Comparison of ENCODE assay signal across 19 cellular contexts in the genomic region with DNA sequence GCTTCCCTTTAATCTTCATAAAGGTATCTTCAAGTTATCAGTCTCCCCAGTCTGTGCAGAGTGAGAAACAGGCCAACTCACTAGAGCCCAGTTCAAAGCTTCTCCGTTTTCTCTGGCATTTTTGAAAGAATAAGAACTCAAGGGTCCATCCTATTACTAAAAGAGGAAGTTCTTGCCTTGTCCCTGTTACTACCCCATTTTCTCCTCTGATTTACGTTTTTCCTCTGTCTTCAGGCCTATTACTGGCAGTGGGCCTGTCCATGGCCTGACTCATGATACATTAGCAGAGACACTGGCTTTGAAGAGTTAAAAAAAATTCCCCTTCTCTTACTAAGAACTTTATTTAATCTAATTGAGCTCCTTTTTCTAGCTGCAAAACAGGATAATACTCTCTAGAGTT.
"Had no signal": no experiment of that assay in that cellular context is flagged by ENCODE, and none has a peak within 500 bp of the region (broad histone marks: within the 10 kb centered on the region; RNA-seq: fewer than 3 reads in every experiment).

No MANE protein-coding gene starts in this region.

- H3K27ac ChIP-seq: psoas muscle, tibial artery had no signal

- H3K4me1 Mint-ChIP-seq: activated B cell treated with CpG ODN at 0.5 μM for 24 hours; activated CD4-positive, alpha-beta memory T cell treated with anti-CD3 and anti-CD28 coated beads, Interleukin-2, amount 10 ng/mL, durations not matched to agents 7 days and 5 days; activated CD8-positive, alpha-beta memory T cell treated with anti-CD3 and anti-CD28 coated beads, Interleukin-2, amount 10 ng/mL, durations not matched to agents 7 days and 5 days; naive thymus-derived CD4-positive, alpha-beta T cell had no signal

- H3K36me3 ChIP-seq: tibial artery had no signal

- DNase-seq: activated B cell treated with CpG ODN at 0.5 μM for 24 hours; activated CD4-positive, alpha-beta memory T cell treated with anti-CD3 and anti-CD28 coated beads, Interleukin-2, amount 10 ng/mL, durations not matched to agents 7 days and 5 days; activated CD4-positive, alpha-beta T cell treated with anti-CD3 and anti-CD28 coated beads for 4 hours; activated CD8-positive, alpha-beta memory T cell treated with anti-CD3 and anti-CD28 coated beads, Interleukin-2, amount 10 ng/mL, durations not matched to agents 7 days and 5 days; dermis blood vessel endothelial cell; effector memory CD8-positive, alpha-beta T cell; foreskin melanocyte; head of caudate nucleus; kidney; naive thymus-derived CD4-positive, alpha-beta T cell; psoas muscle; right cardiac atrium; stimulated activated CD4-positive, alpha-beta T cell treated with anti-CD3 and anti-CD28 coated beads, Interleukin-2, amount 100 ng/mL, for 24 hours; stimulated activated naive CD4-positive, alpha-beta T cell treated with Interleukin-2 at 50 U/mL for 16 hours had no signal

- H3K27me3 Mint-ChIP-seq: activated B cell treated with CpG ODN at 0.5 μM for 24 hours; activated CD4-positive, alpha-beta memory T cell treated with anti-CD3 and anti-CD28 coated beads, Interleukin-2, amount 10 ng/mL, durations not matched to agents 7 days and 5 days; activated CD8-positive, alpha-beta memory T cell treated with anti-CD3 and anti-CD28 coated beads, Interleukin-2, amount 10 ng/mL, durations not matched to agents 7 days and 5 days; effector memory CD8-positive, alpha-beta T cell; memory B cell; naive thymus-derived CD4-positive, alpha-beta T cell had no signal

- H3K4me3 ChIP-seq: psoas muscle, tibial artery had no signal

- H3K36me3 Mint-ChIP-seq: activated CD8-positive, alpha-beta memory T cell treated with anti-CD3 and anti-CD28 coated beads, Interleukin-2, amount 10 ng/mL, durations not matched to agents 7 days and 5 days; activated naive CD8-positive, alpha-beta T cell; memory B cell; naive thymus-derived CD4-positive, alpha-beta T cell had no signal

- H3K4me1 ChIP-seq: psoas muscle, tibial artery had no signal

- H3K9me3 ChIP-seq: psoas muscle, tibial artery had no signal

- H3K27me3 ChIP-seq: tibial artery had no signal

- ATAC-seq: activated CD8-positive, alpha-beta memory T cell treated with anti-CD3 and anti-CD28 coated beads, Interleukin-2, amount 10 ng/mL, durations not matched to agents 7 days and 5 days; effector memory CD8-positive, alpha-beta T cell; left lobe of liver; naive thymus-derived CD4-positive, alpha-beta T cell; psoas muscle; right cardiac atrium had no signal

- H3K9me3 Mint-ChIP-seq: activated B cell treated with CpG ODN at 0.5 μM for 24 hours, memory B cell had no signal

- H3K4me3 Mint-ChIP-seq: activated B cell treated with CpG ODN at 0.5 μM for 24 hours; activated CD4-positive, alpha-beta memory T cell treated with anti-CD3 and anti-CD28 coated beads, Interleukin-2, amount 10 ng/mL, durations not matched to agents 7 days and 5 days; activated CD8-positive, alpha-beta memory T cell treated with anti-CD3 and anti-CD28 coated beads, Interleukin-2, amount 10 ng/mL, durations not matched to agents 7 days and 5 days; activated naive CD8-positive, alpha-beta T cell; effector memory CD8-positive, alpha-beta T cell; memory B cell; naive thymus-derived CD4-positive, alpha-beta T cell; T-helper 2 cell treated with Interferon-gamma antibody and Interleukin-4, amounts not matched to agents 5 μg/mL and 100 μg/mL, for 36 hours had no signal

- H3K27ac Mint-ChIP-seq: activated B cell treated with CpG ODN at 0.5 μM for 24 hours; activated CD4-positive, alpha-beta memory T cell treated with anti-CD3 and anti-CD28 coated beads, Interleukin-2, amount 10 ng/mL, durations not matched to agents 7 days and 5 days; activated CD8-positive, alpha-beta memory T cell treated with anti-CD3 and anti-CD28 coated beads, Interleukin-2, amount 10 ng/mL, durations not matched to agents 7 days and 5 days; activated naive CD8-positive, alpha-beta T cell; effector memory CD8-positive, alpha-beta T cell; memory B cell; naive thymus-derived CD4-positive, alpha-beta T cell; T-helper 2 cell treated with Interferon-gamma antibody and Interleukin-4, amounts not matched to agents 5 μg/mL and 100 μg/mL, for 36 hours had no signal
